8 cellular contexts compared by ENCODE assay signal in genomic region chr2:196445991-196446390, GRCh38.
"Had no signal": no experiment of that assay in that cellular context is flagged by ENCODE, and none has a peak within 500 bp of the region (broad histone marks: within the 10 kb centered on the region; RNA-seq: fewer than 3 reads in every experiment).

No MANE protein-coding gene starts in this region.

- DNase-seq: IMR-90, KBM-7, KG1 had no signal

- ATAC-seq: HepG2 had no signal

- H3K4me3 Mint-ChIP-seq: IgD-negative memory B cell had no signal

- H3K4me1 Mint-ChIP-seq: IgD-negative memory B cell had no signal

- H3K27ac ChIP-seq: HL-60, KMS-11 had no signal

- H3K9ac ChIP-seq: KMS-11 had no signal

- H3K4me2 ChIP-seq: KMS-11 had no signal

- H3K27ac Mint-ChIP-seq: IgD-negative memory B cell had no signal

- FAIRE-seq: HepG2, HTR-8/SVneo had no signal
